ENCODE assay signal across 8 cellular contexts in genomic region chr6:18260448-18261106, GRCh38. TPM values are rescaled to one million over a fixed set of nuclear protein-coding genes. Genes with fewer than 3 reads are reported as not detected.
A peak's percentile ranks its signal among the peaks of the same experiment; 100 is the strongest.
DNase-seq lines count a peak whose midpoint lies in the region; ATAC-seq and TF ChIP-seq lines count a peak whose summit lies in the region.

No MANE protein-coding gene starts in this region.

- no peak overlapping the region for H2AK5ac ChIP-seq in neuronal stem cell (ENCODE audit: low read depth, low read length)

- H3K9ac ChIP-seq in HCT116 (ENCODE audit: low read length) (no peak overlapping the region), MM.1S (ENCODE audit: low read length) (no peak overlapping the region), neuronal stem cell (ENCODE audit: low read depth, low read length, poor library complexity) (no peak overlapping the region)

- no peak overlapping the region for H2BK120ac ChIP-seq in neuronal stem cell (ENCODE audit: low read depth, low read length)

- H2BK12ac ChIP-seq in neuronal stem cell (ENCODE audit: low read length), result no peak overlapping the region

- peaks cover 23% of the 10 kb centered on the region; the same call in 1 of the 2 replicates for H4K20me1 ChIP-seq in HCT116 (ENCODE audit: insufficient read depth)
- H4K20me1 ChIP-seq in MM.1S (ENCODE audit: insufficient read depth, low read length), result peaks cover 27% of the 10 kb centered on the region

- H3K4ac ChIP-seq in neuronal stem cell (ENCODE audit: low read length), result no peak overlapping the region

- H3K27me3 ChIP-seq in HCT116 (ENCODE audit: insufficient read depth, low read length), result no peaks in the 10 kb centered on the region
- H3K27me3 ChIP-seq in MM.1S (replicated peaks; ENCODE audit: insufficient read depth, low read length), result no peaks in the 10 kb centered on the region
- H3K27me3 ChIP-seq in neuronal stem cell (ENCODE audit: control insufficient read depth in 3 of 3, insufficient read depth in 3 of 3, low read depth in 1 of 3, low read length in 3 of 3), result no peaks in the 10 kb centered on the region
- H3K27me3 ChIP-seq in aorta (ENCODE audit: control insufficient read depth in 1 of 2, insufficient read depth in 2 of 2, low read length in 1 of 2), result no peaks in the 10 kb centered on the region

- H3F3A ChIP-seq in MM.1S (ENCODE audit: insufficient read depth, low read length), result peaks cover 10% of the 10 kb centered on the region; the same call in 1 of the 2 replicates

- intact Hi-C loops in HCT116 (cut with micrococcal nuclease) (no loop called here), aorta (cut with DNase I) (loop anchor here in 1 of 2 donors (5.0 kb wide), 2 partner anchors 103 to 1957 kb away; partner anchors contain the start of genes KDM1B and TPMT)

- no peak for TF ChIP-seq POLR2A in HCT116 (IDR thresholded peaks at IDR 0.05; ENCODE audit: borderline replicate concordance, extremely low read depth, insufficient read depth, insufficient read length)

- ATAC-seq in HCT116 (no peak), aorta (ENCODE audit: low FRiP score) (no peak)
- ATAC-seq in activated naive CD8-positive, alpha-beta T cell treated with anti-CD3 and anti-CD28 coated beads, Interleukin-2, amount 50 U/mL, for 24 hours, result peak; percentile 13

- H3K9me2 ChIP-seq in HCT116 (ENCODE audit: insufficient read depth), result no peaks in the 10 kb centered on the region
- H3K9me2 ChIP-seq in MM.1S (replicated peaks; ENCODE audit: insufficient read depth, low read length), result no peaks in the 10 kb centered on the region

- H3K4me3 ChIP-seq in HCT116 (replicated peaks in 1 of 2; ENCODE audit: low read depth in 1 of 2, low read length in 2 of 2) (no peak overlapping the region), MM.1S (ENCODE audit: low read length) (no peak overlapping the region), neuronal stem cell (ENCODE audit: low read length in 2 of 2) (no peak overlapping the region), aorta (ENCODE audit: low read length in 2 of 2) (no peak overlapping the region)

- H2BK15ac ChIP-seq in neuronal stem cell (ENCODE audit: low read length), result no peak overlapping the region

- no peak overlapping the region for H3K18ac ChIP-seq in neuronal stem cell (ENCODE audit: low read length)

- peaks cover 77% of the 10 kb centered on the region for H3K36me3 Mint-ChIP-seq in activated naive CD8-positive, alpha-beta T cell treated with anti-CD3 and anti-CD28 coated beads, Interleukin-2, amount 50 U/mL, for 24 hours (ENCODE audit: low read depth)

- H3K27ac ChIP-seq in HCT116 (ENCODE audit: low read depth, low read length), result peak overlapping the region; percentile 26; the same call in 1 of the 2 replicates
- peak overlapping the region; percentile 58; the same call in 1 of the 2 replicates for H3K27ac ChIP-seq in MM.1S (ENCODE audit: low read length)
- no peak overlapping the region for H3K27ac ChIP-seq in neuronal stem cell (replicated peaks; ENCODE audit: low read length)
- H3K27ac ChIP-seq in aorta (ENCODE audit: low read depth in 1 of 2, low read length in 2 of 2), result no peak overlapping the region

- H3K79me1 ChIP-seq in neuronal stem cell (ENCODE audit: low read depth, low read length), result no peaks in the 10 kb centered on the region

- TF ChIP-seq CTCF in HCT116 (IDR thresholded peaks at IDR 0.05 in 2 of 3, conservative IDR thresholded peaks at IDR 0.05 in 1 of 3; ENCODE audit: borderline replicate concordance in 1 of 3, insufficient read depth in 1 of 3, low read depth in 2 of 3, low read length in 2 of 3) (no peak), MM.1S (IDR thresholded peaks at IDR 0.05; ENCODE audit: low read length) (no peak)

- no peaks in the 10 kb centered on the region for H3K9me3 Mint-ChIP-seq in activated naive CD8-positive, alpha-beta T cell treated with anti-CD3 and anti-CD28 coated beads, Interleukin-2, amount 50 U/mL, for 24 hours

- no peak overlapping the region for H2BK5ac ChIP-seq in neuronal stem cell (ENCODE audit: low read length)

- H3K27ac Mint-ChIP-seq in activated naive CD8-positive, alpha-beta T cell treated with anti-CD3 and anti-CD28 coated beads, Interleukin-2, amount 50 U/mL, for 24 hours, result peak overlapping the region; percentile 78

- WGBS in neuronal stem cell (ENCODE audit: extremely low coverage in 2 of 2, insufficient read length in 2 of 2, insufficient replicate concordance in 1 of 2), 2 donors, result no CpG with 5 or more reads among the region's 4 CpGs
- 52 to 59% methylated on average over 4 of the region's 4 CpGs for WGBS in aorta, 2 donors

- no peak overlapping the region for H4K91ac ChIP-seq in neuronal stem cell (ENCODE audit: low read depth, low read length, poor library complexity)

- RAD21 ChIA-PET in HCT116 (lab: Charles Lee; ENCODE audit: low non-redundant PET in 1 of 2, low total read pairs in 2 of 2, uncharacterized antibody in 2 of 2, unreplicated experiment in 2 of 2), result no interaction called here

- peaks cover 20 to 46% of the 10 kb centered on the region in 2 experiments for H3K4me1 ChIP-seq in HCT116 (ENCODE audit: control insufficient read depth in 1 of 2, insufficient read depth in 2 of 2, low read length in 2 of 2)
- H3K4me1 ChIP-seq in MM.1S (ENCODE audit: low read length), result peaks cover 25% of the 10 kb centered on the region
- peaks cover 7 to 14% of the 10 kb centered on the region in 2 donors for H3K4me1 ChIP-seq in neuronal stem cell (ENCODE audit: control insufficient read depth in 2 of 2, insufficient read depth in 1 of 2, low read depth in 1 of 2, low read length in 2 of 2)
- no peaks in the 10 kb centered on the region for H3K4me1 ChIP-seq in aorta (ENCODE audit: control insufficient read depth in 1 of 2, insufficient read depth in 2 of 2, low read length in 2 of 2)

- TF ChIP-seq RAD21 in HCT116 (IDR thresholded peaks at IDR 0.05; ENCODE audit: low read depth), result no peak

- POLR2A ChIA-PET in HCT116 (lab: Charles Lee), result no interaction called here

- H2AFZ ChIP-seq in HCT116 (ENCODE audit: low read depth, low read length, poor library complexity, severe bottlenecking) (no peak overlapping the region), MM.1S (ENCODE audit: low read length) (no peak overlapping the region), neuronal stem cell (ENCODE audit: low read length) (no peak overlapping the region)

- H3K36me3 ChIP-seq in HCT116 (ENCODE audit: control insufficient read depth in 1 of 2, insufficient read depth in 2 of 2, low read length in 2 of 2) (peaks cover 25 to 38% of the 10 kb centered on the region in 2 experiments), MM.1S (replicated peaks; ENCODE audit: insufficient read depth, low read length) (no peaks in the 10 kb centered on the region; the same call in 1 of the 2 replicates), neuronal stem cell (replicated peaks in 1 of 2; ENCODE audit: control insufficient read depth in 2 of 2, insufficient read depth in 2 of 2, low read length in 2 of 2) (peaks cover 3 to 77% of the 10 kb centered on the region in 2 donors), aorta (ENCODE audit: control insufficient read depth in 1 of 2, insufficient read depth in 2 of 2, low read length in 1 of 2) (no peaks in the 10 kb centered on the region)

- H3K4me3 Mint-ChIP-seq in activated naive CD8-positive, alpha-beta T cell treated with anti-CD3 and anti-CD28 coated beads, Interleukin-2, amount 50 U/mL, for 24 hours, result peak overlapping the region; percentile 63

- no peaks in the 10 kb centered on the region for H3K9me3 ChIP-seq in HCT116 (ENCODE audit: control insufficient read depth in 1 of 2, insufficient read depth in 1 of 2, low read depth in 1 of 2, low read length in 2 of 2)
- H3K9me3 ChIP-seq in MM.1S (replicated peaks; ENCODE audit: insufficient read depth, low read length), result no peaks in the 10 kb centered on the region
- H3K9me3 ChIP-seq in neuronal stem cell (replicated peaks in 1 of 2; ENCODE audit: control insufficient read depth in 2 of 2, insufficient read depth in 1 of 2, low read depth in 1 of 2, low read length in 2 of 2), result peaks cover 0 to 25% of the 10 kb centered on the region in 2 donors
- no peaks in the 10 kb centered on the region for H3K9me3 ChIP-seq in aorta (ENCODE audit: control insufficient read depth, low read length)

- no peak overlapping the region for H3K23ac ChIP-seq in neuronal stem cell (ENCODE audit: low read depth, low read length, poor library complexity)

- CTCF ChIA-PET in HCT116 (lab: Charles Lee), result no interaction called here

- BruUV-seq in HCT116 (replicated peaks; lab: Mats Ljungman, UMichigan), result no TSS peak

- H3K4me1 Mint-ChIP-seq in activated naive CD8-positive, alpha-beta T cell treated with anti-CD3 and anti-CD28 coated beads, Interleukin-2, amount 50 U/mL, for 24 hours, result peaks cover 56% of the 10 kb centered on the region

- H3K79me2 ChIP-seq in HCT116 (ENCODE audit: insufficient read depth, low read length), result peaks cover 85% of the 10 kb centered on the region
- peaks cover 69% of the 10 kb centered on the region for H3K79me2 ChIP-seq in MM.1S (ENCODE audit: low read length)

- H3K4me2 ChIP-seq in HCT116 (ENCODE audit: low read length), result peak overlapping the region; percentile 81; the same call in 1 of the 2 replicates
- no peak overlapping the region; the same call in 1 of the 2 replicates for H3K4me2 ChIP-seq in MM.1S (ENCODE audit: low read depth, low read length)
- peak overlapping the region; percentile 29 for H3K4me2 ChIP-seq in neuronal stem cell (ENCODE audit: insufficient read depth, low read length, poor library complexity, severe bottlenecking)

- H4K8ac ChIP-seq in neuronal stem cell (ENCODE audit: low read depth, low read length), result no peak overlapping the region

- no peak overlapping the region for H3K14ac ChIP-seq in neuronal stem cell (ENCODE audit: low read length)

- peak; percentile 28 for DNase-seq in activated naive CD4-positive, alpha-beta T cell treated with Interleukin-2 at 50 U/mL for 16 hours
- no peak for DNase-seq in activated naive CD4-positive, alpha-beta T cell treated with anti-CD3 and anti-CD28 coated beads, Interleukin-2, amount 50 U/mL, for 16 hours
- DNase-seq in HCT116 (ENCODE audit: low read depth, low spot score) (no peak), MM.1S (peak; percentile 29), neuronal stem cell (ENCODE audit: low spot score) (no peak), hepatic stellate cell (ENCODE audit: low spot score) (no peak), aorta (no peak)
- peak; percentile 25 for DNase-seq in activated naive CD8-positive, alpha-beta T cell treated with anti-CD3 and anti-CD28 coated beads, Interleukin-2, amount 50 U/mL, for 24 hours

- no peaks in the 10 kb centered on the region for H3K27me3 Mint-ChIP-seq in activated naive CD8-positive, alpha-beta T cell treated with anti-CD3 and anti-CD28 coated beads, Interleukin-2, amount 50 U/mL, for 24 hours

RNA-seq across cellular contexts. Expression of gene DEK, which starts 3.8 kb away (rescaled TPM):
- total RNA-seq in HCT116 (2021; ENCODE audit: unreplicated experiment), result 108 TPM
- 23.7 and 37.0 TPM in 2 replicates for polyA plus RNA-seq in HCT116 (2012)
- 353 TPM for polyA plus RNA-seq in neuronal stem cell (2013, experiment 1 of 2)
- 401 TPM for polyA plus RNA-seq in neuronal stem cell (2013, experiment 2 of 2)
- total RNA-seq in aorta, result 10 to 100 TPM; 73.0 to 77.6 TPM
- polyA plus RNA-seq in aorta, result 10 to 100 TPM; 61.7 to 83.9 TPM

Comparison
In these comparisons a context has a peak if more than half of its experiments do, and no peak if none do; other contexts are left out.
1. DNase-seq: peak in activated naive CD4-positive, alpha-beta T cell treated with Interleukin-2 at 50 U/mL for 16 hours (single experiment), MM.1S (single experiment) and activated naive CD8-positive, alpha-beta T cell treated with anti-CD3 and anti-CD28 coated beads, Interleukin-2, amount 50 U/mL, for 24 hours (single experiment); none in activated naive CD4-positive, alpha-beta T cell treated with anti-CD3 and anti-CD28 coated beads, Interleukin-2, amount 50 U/mL, for 16 hours (single experiment), HCT116 (single experiment), neuronal stem cell (single experiment), hepatic stellate cell (single experiment) and aorta (0 of 2).
2. H3K27ac ChIP-seq: peak in HCT116 (single experiment) and MM.1S (single experiment); none in neuronal stem cell (single experiment) and aorta (0 of 2).